In the genomic region with DNA sequence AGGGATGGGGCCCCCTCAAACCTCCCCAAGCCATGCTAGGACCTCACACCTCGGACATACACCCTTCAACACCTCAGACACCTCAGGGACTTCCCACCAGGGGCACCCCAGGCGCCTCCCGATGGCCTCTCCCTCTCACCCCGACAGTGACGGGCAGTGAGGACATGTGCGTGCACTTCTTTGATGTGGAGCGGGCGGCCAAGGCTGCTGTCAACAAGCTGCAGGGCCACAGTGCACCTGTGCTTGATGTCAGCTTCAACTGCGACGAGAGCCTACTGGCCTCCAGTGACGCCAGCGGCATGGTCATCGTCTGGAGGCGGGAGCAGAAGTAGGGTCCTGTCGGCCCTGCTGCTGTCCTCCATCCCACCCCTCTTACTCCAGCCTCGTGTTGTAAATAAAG, we compare ENCODE assay signal across 35 cellular contexts.
"Had no signal": no experiment of that assay in that cellular context is flagged by ENCODE, and none has a peak within 500 bp of the region (broad histone marks: within the 10 kb centered on the region; RNA-seq: fewer than 3 reads in every experiment).

No MANE protein-coding gene starts in this region.

- DNase-seq: Karpas-422, Kasumi-1, MG63, MM.1S, MV-4-11, NCI-H1048, NCI-H1092, NCI-H1092 treated with DMSO at 0.1 percent for 48 hours, NCI-H1105, NCI-H1105 treated with DMSO at 0.1 percent for 48 hours, NCI-H1417, NCI-H1417 treated with DMSO at 0.1 percent for 48 hours, NCI-H1436, NCI-H1436 treated with DMSO at 0.1 percent for 48 hours, NCI-H146, NCI-H1694, NCI-H1694 treated with DMSO at 0.1 percent for 48 hours, NCI-H187, NCI-H187 treated with DMSO at 0.1 percent for 48 hours, NCI-H1930, NCI-H2029, NCI-H2029 treated with DMSO at 0.1 percent for 48 hours, NCI-H2081, NCI-H2081 treated with DMSO at 0.1 percent for 48 hours, NCI-H2107, NCI-H2171, NCI-H2171 treated with DMSO at 0.1 percent for 48 hours, NCI-H2227 treated with DMSO at 0.1 percent for 48 hours, NCI-H226, NCI-H345, NCI-H446, NCI-H446 treated with DMSO at 0.1 percent for 48 hours, NCI-H510A, NCI-H510A treated with DMSO at 0.1 percent for 48 hours, NCI-H524 had no signal

- H3K27me3 ChIP-seq: MG63 had no signal

- H3K9me3 ChIP-seq: MG63 had no signal

- H3K4me3 ChIP-seq: MG63 had no signal
